In genomic region chr5:74415695-74416102, GRCh38 we compare ENCODE assay signal across 1 cellular context.
TF ChIP-seq lines count a peak whose summit lies in the region.

No MANE protein-coding gene starts in this region.

TF ChIP-seq in K562, 482 proteins besides CTCF, POLR2A, EP300 and RAD21 (continued from another document and continues in another):
- peak; percentile 15; the same call in 1 of the 2 replicates for TF ChIP-seq ZBTB40 (IDR thresholded peaks at IDR 0.05)
- no peak for TF ChIP-seq ZBTB40 (CRISPR knock-in tag; IDR thresholded peaks at IDR 0.05)
- TF ChIP-seq ZBTB8A (IDR thresholded peaks at IDR 0.05; ENCODE audit: partially characterized antibody): no peak
- TF ChIP-seq HEY1 (CRISPR knock-in tag; IDR thresholded peaks at IDR 0.05; ENCODE audit: borderline replicate concordance): no peak
- peak; percentile 35; the same call in 1 of the 2 replicates for TF ChIP-seq MTA2 (IDR thresholded peaks at IDR 0.05; ENCODE audit: low read depth)
- TF ChIP-seq PRDM10 (IDR thresholded peaks at IDR 0.05; ENCODE audit: partially characterized antibody): no peak
- TF ChIP-seq HDGF (IDR thresholded peaks at IDR 0.05): no peak
- TF ChIP-seq ZNF239 (CRISPR knock-in tag; IDR thresholded peaks at IDR 0.05): no peak
- no peak for TF ChIP-seq KDM1A (IDR thresholded peaks at IDR 0.05)
- TF ChIP-seq WHSC1 (IDR thresholded peaks at IDR 0.05; ENCODE audit: low read length): no peak
- TF ChIP-seq ZNF133 (CRISPR knock-in tag; IDR thresholded peaks at IDR 0.05): no peak
- no peak for TF ChIP-seq CHAMP1 (IDR thresholded peaks at IDR 0.05)
- no peak for TF ChIP-seq HNRNPLL (IDR thresholded peaks at IDR 0.05; ENCODE audit: low read depth, low read length, poor library complexity, severe bottlenecking)
- no peak for TF ChIP-seq MBD2 (IDR thresholded peaks at IDR 0.05; ENCODE audit: borderline replicate concordance, low read depth)
- no peak for TF ChIP-seq CEBPG (CRISPR knock-in tag; IDR thresholded peaks at IDR 0.05)
- TF ChIP-seq CEBPG (tag; conservative IDR thresholded peaks at IDR 0.05 in 1 of 2, IDR thresholded peaks at IDR 0.05 in 1 of 2): no peak
- no peak for TF ChIP-seq IRF2 (CRISPR knock-in tag; IDR thresholded peaks at IDR 0.05)
- TF ChIP-seq ZNF449 (CRISPR knock-in tag; IDR thresholded peaks at IDR 0.05): no peak
- no peak for TF ChIP-seq HSF4 (CRISPR knock-in tag; IDR thresholded peaks at IDR 0.05; ENCODE audit: borderline replicate concordance)
- no peak for TF ChIP-seq ZBTB49 (CRISPR knock-in tag; IDR thresholded peaks at IDR 0.05; ENCODE audit: borderline replicate concordance)
- no peak for TF ChIP-seq ZNF311 (CRISPR knock-in tag; IDR thresholded peaks at IDR 0.05)
- TF ChIP-seq THAP7 (CRISPR knock-in tag; IDR thresholded peaks at IDR 0.05): no peak
- no peak for TF ChIP-seq TFE3 (CRISPR knock-in tag; IDR thresholded peaks at IDR 0.05)
- TF ChIP-seq ZNF140 (CRISPR knock-in tag; IDR thresholded peaks at IDR 0.05): no peak
- no peak for TF ChIP-seq ZNF586 (CRISPR knock-in tag; conservative IDR thresholded peaks at IDR 0.05)
- no peak for TF ChIP-seq RBM17 (IDR thresholded peaks at IDR 0.05; ENCODE audit: borderline replicate concordance, low read depth, low read length)
- TF ChIP-seq ZMIZ1 (IDR thresholded peaks at IDR 0.05; ENCODE audit: low read depth in 2 of 2, low read length in 2 of 2): no peak
- no peak for TF ChIP-seq EZH2 (IDR thresholded peaks at IDR 0.05; ENCODE audit: borderline replicate concordance, low read depth, low read length)
- no peak; the same call in 1 of the 2 replicates for TF ChIP-seq ATF7 (IDR thresholded peaks at IDR 0.05)
- no peak for TF ChIP-seq ZNF175 (CRISPR knock-in tag; IDR thresholded peaks at IDR 0.05; ENCODE audit: low read depth)
